Comparison of ENCODE assay signal across 9 cellular contexts in genomic region chr1:31617917-31618746, GRCh38. TPM values are rescaled to one million over a fixed set of nuclear protein-coding genes. Genes with fewer than 3 reads are reported as not detected.
DNase-seq lines count a peak whose midpoint lies in the region; ATAC-seq and TF ChIP-seq lines count a peak whose summit lies in the region.
"Had no signal": no experiment of that assay in that cellular context is flagged by ENCODE, and none has a peak within 500 bp of the region (broad histone marks: within the 10 kb centered on the region; RNA-seq: fewer than 3 reads in every experiment).

No MANE protein-coding gene starts in this region.

- peaks cover 9% of the 10 kb centered on the region for H3K27me3 Mint-ChIP-seq in endothelial cell (ENCODE audit: unreplicated experiment)
- H3K27me3 Mint-ChIP-seq in naive thymus-derived CD8-positive, alpha-beta T cell, result peaks cover 17 to 39% (median 25%) of the 10 kb centered on the region in 5 donors

- H3K4me3 ChIP-seq in transverse colon, result peak overlapping the region in 3 of 4 donors; percentile 24 to 51 (median 47)

- no peak for TF ChIP-seq EP300 in transverse colon (IDR thresholded peaks at IDR 0.05; ENCODE audit: low read depth)

- POLR2A ChIA-PET in naive thymus-derived CD8-positive, alpha-beta T cell (lab: Charles Lee), result no interaction called here

- H3K4me1 Mint-ChIP-seq in endothelial cell (ENCODE audit: unreplicated experiment), result peaks cover 21% of the 10 kb centered on the region
- H3K4me1 Mint-ChIP-seq in naive thymus-derived CD8-positive, alpha-beta T cell, result peaks cover 0 to 11% (median 8%) of the 10 kb centered on the region in 4 donors

- no peaks in the 10 kb centered on the region for H3K36me3 ChIP-seq in transverse colon

- H3K9me3 Mint-ChIP-seq in endothelial cell (ENCODE audit: unreplicated experiment), result no peaks in the 10 kb centered on the region
- H3K9me3 Mint-ChIP-seq in naive thymus-derived CD8-positive, alpha-beta T cell, result no peaks in the 10 kb centered on the region

- TF ChIP-seq POLR2A in transverse colon (IDR thresholded peaks at IDR 0.05), result no peak

- H3K9me3 ChIP-seq in transverse colon, result no peaks in the 10 kb centered on the region

- ATAC-seq in naive thymus-derived CD8-positive, alpha-beta T cell, result peak; percentile 83

- H3K27ac ChIP-seq in transverse colon, result no peak overlapping the region

- peaks cover 4 to 13% (median 10%) of the 10 kb centered on the region in 4 donors for H3K4me1 ChIP-seq in transverse colon

- intact Hi-C loops in transverse colon (cut with DNase I; ENCODE audit: low total_unique reads), result no loop called here

- peak overlapping the region; percentile 71 for H3K4me3 Mint-ChIP-seq in endothelial cell (ENCODE audit: unreplicated experiment)
- H3K4me3 Mint-ChIP-seq in naive thymus-derived CD8-positive, alpha-beta T cell, result peak overlapping the region; percentile 31 to 83 (median 62)

- DNase-seq in NCI-H526 (lab: John Stamatoyannopoulos, UW) (peak; percentile 39 to 73), NCI-H526 treated with DMSO at 0.1 percent for 48 hours (lab: John Stamatoyannopoulos, UW) (no peak), NCI-H1105 (lab: John Stamatoyannopoulos, UW) (peak; percentile 54), endothelial cell (ENCODE audit: low spot score) (peak; percentile 79), transverse colon (peak; percentile 38), pons (ENCODE audit: low spot score) (no peak)
- peak; percentile 15 to 23 for DNase-seq in activated CD4-positive, alpha-beta T cell treated with anti-CD3 and anti-CD28 coated beads, Interleukin-2, amount 50 U/mL, for 24 hours (ENCODE audit: low read depth in 1 of 2, low spot score in 1 of 2)
- DNase-seq in naive thymus-derived CD8-positive, alpha-beta T cell, result peak in 9 of 10 donors; percentile 17 to 49 (median 33)

- WGBS in transverse colon (ENCODE audit: low coverage in 1 of 2), 2 donors, result 30% methylated on average over 22 of the region's 56 CpGs; no CpG with 5 or more reads in 1 of the 2 donors

- in situ Hi-C loops in transverse colon (cut with MboI; ENCODE audit: low pct_ligation_motif_present in 1 of 4, low pct_unique_long_range_greater_than_20kb in 1 of 4, low sequenced_read_pairs in 3 of 4), result no loop called here

- no peak overlapping the region for H3K27ac Mint-ChIP-seq in endothelial cell (ENCODE audit: unreplicated experiment)
- H3K27ac Mint-ChIP-seq in naive thymus-derived CD8-positive, alpha-beta T cell, result no peak overlapping the region

- H3K27me3 ChIP-seq in transverse colon, result peaks cover 20% of the 10 kb centered on the region

- peak; percentile 79 for TF ChIP-seq CTCF in endothelial cell (IDR thresholded peaks at IDR 0.05; ENCODE audit: unreplicated experiment)
- TF ChIP-seq CTCF in transverse colon (IDR thresholded peaks at IDR 0.05), result peak; percentile 69 to 89 (median 79)

- peaks cover 5% of the 10 kb centered on the region for H3K36me3 Mint-ChIP-seq in endothelial cell (ENCODE audit: low read depth, unreplicated experiment)
- no peaks in the 10 kb centered on the region for H3K36me3 Mint-ChIP-seq in naive thymus-derived CD8-positive, alpha-beta T cell

RNA-seq across cellular contexts. Expression of gene HCRTR1, which starts 0.6 kb away (rescaled TPM):
- total RNA-seq in endothelial cell (ENCODE audit: unreplicated experiment) (not detected), transverse colon (under 1 TPM in 1 of 4 donors, not detected in 3; 0.48 TPM)
- total RNA-seq in naive thymus-derived CD8-positive, alpha-beta T cell, result not detected
- polyA plus RNA-seq in naive thymus-derived CD8-positive, alpha-beta T cell, result not detected
- total RNA-seq: mononuclear cell had no signal

RNA-seq across cellular contexts. Expression of gene PEF1, which starts 26.5 kb away (rescaled TPM):
- total RNA-seq in endothelial cell (ENCODE audit: unreplicated experiment), result 70.9 TPM
- 10 to 100 TPM; 35.3 to 36.3 TPM for total RNA-seq in naive thymus-derived CD8-positive, alpha-beta T cell
- polyA plus RNA-seq in naive thymus-derived CD8-positive, alpha-beta T cell, result 10 to 100 TPM; 60.6 to 87.3 (median 77.8) TPM
- total RNA-seq in transverse colon, result 10 to 100 TPM; 12.3 to 61.7 (median 49.9) TPM

RNA-seq across cellular contexts. Expression of gene TINAGL1, which starts 41.8 kb away (rescaled TPM):
- total RNA-seq in endothelial cell (ENCODE audit: unreplicated experiment), result 4.5 TPM
- total RNA-seq in naive thymus-derived CD8-positive, alpha-beta T cell, result not detected
- not detected for polyA plus RNA-seq in naive thymus-derived CD8-positive, alpha-beta T cell
- 100 to 1,000 TPM; 229 to 300 (median 272) TPM for total RNA-seq in transverse colon
- total RNA-seq: mononuclear cell had no signal

Comparison
In these comparisons a context has a peak if more than half of its experiments do, and no peak if none do; other contexts are left out.
1. DNase-seq: peak in NCI-H526 (2 of 2), NCI-H1105 (single experiment), activated CD4-positive, alpha-beta T cell treated with anti-CD3 and anti-CD28 coated beads, Interleukin-2, amount 50 U/mL, for 24 hours (2 of 2), endothelial cell (single experiment), naive thymus-derived CD8-positive, alpha-beta T cell (9 of 10) and transverse colon (single experiment); none in NCI-H526 treated with DMSO at 0.1 percent for 48 hours (single experiment) and pons (single experiment).
2. RNA of gene TINAGL1, which starts 41.8 kb away (total RNA-seq): 229 to 300 TPM in transverse colon; 4.5 TPM in endothelial cell (single experiment) and not detected in naive thymus-derived CD8-positive, alpha-beta T cell; every median in the first group is over 10 times any median in the second.